19 cellular contexts compared by ENCODE assay signal in genomic region chr9:35705836-35706430, GRCh38. TPM values are rescaled to one million over a fixed set of nuclear protein-coding genes. Genes with fewer than 3 reads are reported as not detected.
A peak's percentile ranks its signal among the peaks of the same experiment; 100 is the strongest.
DNase-seq lines count a peak whose midpoint lies in the region; ATAC-seq, FAIRE-seq and TF ChIP-seq lines count a peak whose summit lies in the region.
"Had no signal": no experiment of that assay in that cellular context is flagged by ENCODE, and none has a peak within 500 bp of the region (broad histone marks: within the 10 kb centered on the region; RNA-seq: fewer than 3 reads in every experiment).

No MANE protein-coding gene starts in this region.

- H3K36me3 Mint-ChIP-seq in MCF 10A (ENCODE audit: insufficient read depth, unreplicated experiment) = peaks cover 59% of the 10 kb centered on the region
- H3K36me3 Mint-ChIP-seq in T-helper 2 cell treated with Interferon-gamma antibody and Interleukin-4, amounts not matched to agents 5 μg/mL and 100 μg/mL, for 36 hours (ENCODE audit: low read depth) = peaks cover 67% of the 10 kb centered on the region

- no peaks in the 10 kb centered on the region for H3K4me1 Mint-ChIP-seq in MCF 10A (ENCODE audit: insufficient read depth, unreplicated experiment)
- H3K4me1 Mint-ChIP-seq in T-helper 2 cell treated with Interferon-gamma antibody and Interleukin-4, amounts not matched to agents 5 μg/mL and 100 μg/mL, for 36 hours (ENCODE audit: low read depth) = no peaks in the 10 kb centered on the region
- H3K4me1 Mint-ChIP-seq: CD14-positive monocyte, GM23338 had no signal

- no peak overlapping the region for H3K4me3 ChIP-seq in breast epithelium
- no peak overlapping the region for H3K4me3 ChIP-seq in ascending aorta
- no peak overlapping the region for H3K4me3 ChIP-seq in gastroesophageal sphincter
- H3K4me3 ChIP-seq in tibial artery = no peak overlapping the region
- H3K4me3 ChIP-seq: A549, GM23338, MG63, SJCRH30 had no signal

- FAIRE-seq in HTR-8/SVneo (lab: Jason Lieb, UNC) = no peak
- FAIRE-seq: A549 had no signal

- CTCF ChIA-PET in MCF 10A (lab: Yijun Ruan, JAX) = interaction anchor here (0.7 to 12.5 kb wide), 3 partner anchors 9 to 24 kb away, joined by 3 to 155 read pairs (median 14); no protein-coding TSS in a partner anchor

- intact Hi-C loops in MCF 10A (cut with micrococcal nuclease) (no loop called here), breast epithelium (cut with DNase I; ENCODE audit: low total_unique reads) (no loop called here), ascending aorta (cut with DNase I) (no loop called here), tibial artery (cut with DNase I; ENCODE audit: low total_unique reads) (no loop called here)

- H3K27me3 Mint-ChIP-seq in MCF 10A (ENCODE audit: insufficient read depth, unreplicated experiment) = no peaks in the 10 kb centered on the region
- H3K27me3 Mint-ChIP-seq in T-helper 2 cell treated with Interferon-gamma antibody and Interleukin-4, amounts not matched to agents 5 μg/mL and 100 μg/mL, for 36 hours (ENCODE audit: low read depth) = no peaks in the 10 kb centered on the region

- no peaks in the 10 kb centered on the region for H3K27me3 ChIP-seq in breast epithelium
- no peaks in the 10 kb centered on the region for H3K27me3 ChIP-seq in ascending aorta
- no peaks in the 10 kb centered on the region for H3K27me3 ChIP-seq in gastroesophageal sphincter
- no peaks in the 10 kb centered on the region for H3K27me3 ChIP-seq in tibial artery
- H3K27me3 ChIP-seq: MG63, SJCRH30 had no signal

- no peak overlapping the region for H3K27ac ChIP-seq in breast epithelium
- peak overlapping the region; percentile 61 for H3K27ac ChIP-seq in ascending aorta
- peak overlapping the region in 3 of 4 donors; percentile 96 to 99 (median 98) for H3K27ac ChIP-seq in gastroesophageal sphincter
- peak overlapping the region; percentile 96 to 97 for H3K27ac ChIP-seq in tibial artery
- H3K27ac ChIP-seq: A549, KMS-11, SJCRH30 had no signal

- H3K4me3 Mint-ChIP-seq in MCF 10A (ENCODE audit: unreplicated experiment) = no peak overlapping the region
- H3K4me3 Mint-ChIP-seq in T-helper 2 cell treated with Interferon-gamma antibody and Interleukin-4, amounts not matched to agents 5 μg/mL and 100 μg/mL, for 36 hours = no peak overlapping the region
- H3K4me3 Mint-ChIP-seq: CD14-positive monocyte, GM23338 had no signal

- no peak overlapping the region for H3K27ac Mint-ChIP-seq in MCF 10A (ENCODE audit: low read depth, unreplicated experiment)
- no peak overlapping the region for H3K27ac Mint-ChIP-seq in T-helper 2 cell treated with Interferon-gamma antibody and Interleukin-4, amounts not matched to agents 5 μg/mL and 100 μg/mL, for 36 hours
- H3K27ac Mint-ChIP-seq: GM23338 had no signal

- BruUV-seq in MCF 10A (replicated peaks; lab: Mats Ljungman, UMichigan) = TSS peak; percentile 44

- TF ChIP-seq EP300 in gastroesophageal sphincter (IDR thresholded peaks at IDR 0.05) = no peak

- DNase-seq in MCF 10A (ENCODE audit: unreplicated experiment) (no peak), breast epithelium (ENCODE audit: low spot score in 2 of 2) (no peak), ascending aorta (ENCODE audit: low spot score in 2 of 2) (no peak), tibial artery (no peak), HTR-8/SVneo (ENCODE audit: insufficient read length, low spot score) (no peak)
- no peak for DNase-seq in T-helper 2 cell treated with Interferon-gamma antibody and Interleukin-4, amounts not matched to agents 5 μg/mL and 100 μg/mL, for 36 hours (ENCODE audit: low spot score)
- DNase-seq: COR-L47, MG63, NCI-H1092 treated with DMSO at 0.1 percent for 48 hours, NCI-H1694 treated with DMSO at 0.1 percent for 48 hours, NCI-H446 treated with DMSO at 0.1 percent for 48 hours, NCI-H774, SJCRH30 had no signal

- TF ChIP-seq POLR2A in breast epithelium (IDR thresholded peaks at IDR 0.05) = no peak
- no peak for TF ChIP-seq POLR2A in gastroesophageal sphincter (IDR thresholded peaks at IDR 0.05)

- no peak for TF ChIP-seq CTCF in MCF 10A (IDR thresholded peaks at IDR 0.05; ENCODE audit: unreplicated experiment)
- TF ChIP-seq CTCF in breast epithelium (IDR thresholded peaks at IDR 0.05) = no peak
- no peak for TF ChIP-seq CTCF in ascending aorta (IDR thresholded peaks at IDR 0.05)
- TF ChIP-seq CTCF in gastroesophageal sphincter (IDR thresholded peaks at IDR 0.05) = no peak
- TF ChIP-seq CTCF in tibial artery (IDR thresholded peaks at IDR 0.05) = no peak

- H3K4me1 ChIP-seq in breast epithelium (no peaks in the 10 kb centered on the region), ascending aorta (no peaks in the 10 kb centered on the region), gastroesophageal sphincter (no peaks in the 10 kb centered on the region), tibial artery (no peaks in the 10 kb centered on the region)
- H3K4me1 ChIP-seq: A549, SJCRH30 had no signal

- 92% methylated on average over 2 of the region's 7 CpGs; no CpG with 5 or more reads in 1 of the 2 donors for WGBS in gastroesophageal sphincter (ENCODE audit: low coverage in 1 of 2), 2 donors

- no peaks in the 10 kb centered on the region for H3K9me3 Mint-ChIP-seq in MCF 10A (ENCODE audit: unreplicated experiment)
- H3K9me3 Mint-ChIP-seq in T-helper 2 cell treated with Interferon-gamma antibody and Interleukin-4, amounts not matched to agents 5 μg/mL and 100 μg/mL, for 36 hours = no peaks in the 10 kb centered on the region
- H3K9me3 Mint-ChIP-seq: GM23338 had no signal

- H3K36me3 ChIP-seq in breast epithelium (peaks cover 33% of the 10 kb centered on the region), ascending aorta (peaks cover 98% of the 10 kb centered on the region in 2 donors), gastroesophageal sphincter (peaks cover 13 to 100% of the 10 kb centered on the region in 2 donors), tibial artery (peaks cover 97 to 100% (median 97%) of the 10 kb centered on the region in 3 donors)

- H3K9me3 ChIP-seq in breast epithelium (no peaks in the 10 kb centered on the region), ascending aorta (no peaks in the 10 kb centered on the region), gastroesophageal sphincter (no peaks in the 10 kb centered on the region), tibial artery (no peaks in the 10 kb centered on the region)
- H3K9me3 ChIP-seq: A549, MG63, SJCRH30 had no signal

- POLR2A ChIA-PET in MCF 10A (lab: Yijun Ruan, JAX) = no interaction called here

- ATAC-seq in gastroesophageal sphincter (no peak), GM21367 (IDR thresholded peaks at IDR 0.05; ENCODE audit: unreplicated experiment) (no peak)
- ATAC-seq: A549, GM23338 had no signal

RNA-seq across cellular contexts. Expression of gene TPM2, which starts 16.2 kb away (rescaled TPM):
- 161 and 207 TPM in 2 replicates for total RNA-seq in MCF 10A (2022)
- total RNA-seq in breast epithelium = 100 to 1,000 TPM; 143 to 402 (median 258) TPM
- total RNA-seq in ascending aorta = 1,923 TPM
- total RNA-seq in gastroesophageal sphincter = over 10,000 TPM in 3 of 4 donors, 1,000 to 10,000 TPM in 1; 7,572 to 13,568 (median 12,084) TPM

RNA-seq across cellular contexts. Expression of gene TLN1, which starts 26.1 kb away (rescaled TPM):
- total RNA-seq in MCF 10A (2022) (224 and 256 TPM in 2 replicates), breast epithelium (100 to 1,000 TPM; 163 to 497 (median 215) TPM), ascending aorta (735 TPM), gastroesophageal sphincter (1,000 to 10,000 TPM in 3 of 4 donors, 100 to 1,000 TPM in 1; 888 to 1,583 (median 1,047) TPM)

RNA-seq across cellular contexts. Expression of gene CREB3, which starts 26.5 kb away (rescaled TPM):
- total RNA-seq in MCF 10A (2022) (58.7 and 66.2 TPM in 2 replicates), breast epithelium (10 to 100 TPM; 46.4 to 49.9 (median 47.2) TPM), ascending aorta (48.3 TPM), gastroesophageal sphincter (100 to 1,000 TPM in 1 of 4 donors, 10 to 100 TPM in 3; 75.0 to 104 (median 83.7) TPM)

RNA-seq across cellular contexts. Expression of gene CA9, which starts 32.2 kb away (rescaled TPM):
- total RNA-seq in MCF 10A (2022) = not detected in 2 replicates
- total RNA-seq in breast epithelium = 1 to 10 TPM in 1 of 3 donors, under 1 TPM in 1, not detected in 1; 0.16 to 5.0 TPM
- 3.9 TPM for total RNA-seq in ascending aorta
- total RNA-seq in gastroesophageal sphincter = 1 to 10 TPM in 1 of 4 donors, not detected in 3; 3.9 TPM
- total RNA-seq: GM23338 had no signal

RNA-seq across cellular contexts. Expression of gene ARHGEF39, which starts 40.9 kb away (rescaled TPM):
- total RNA-seq in MCF 10A (2022) = 2.9 and 5.1 TPM in 2 replicates
- total RNA-seq in breast epithelium = 1 to 10 TPM in 1 of 3 donors, under 1 TPM in 2; 0.59 to 1.6 (median 0.80) TPM
- total RNA-seq in ascending aorta = 1.1 TPM
- total RNA-seq in gastroesophageal sphincter = 1 to 10 TPM in 2 of 4 donors, under 1 TPM in 2; 0.52 to 2.2 (median 0.81) TPM

Comparison
In these comparisons a context has a peak if more than half of its experiments do, and no peak if none do; other contexts are left out.
1. H3K27ac ChIP-seq: peak in ascending aorta (2 of 2), gastroesophageal sphincter (3 of 4) and tibial artery (2 of 2); none in breast epithelium (0 of 2).